11 cellular contexts compared by ENCODE assay signal in genomic region chr1:94527447-94528031, GRCh38.
A peak's percentile ranks its signal among the peaks of the same experiment; 100 is the strongest.
DNase-seq lines count a peak whose midpoint lies in the region; TF ChIP-seq lines count a peak whose summit lies in the region.
"Had no signal": no experiment of that assay in that cellular context is flagged by ENCODE, and none has a peak within 500 bp of the region (broad histone marks: within the 10 kb centered on the region; RNA-seq: fewer than 3 reads in every experiment).

No MANE protein-coding gene starts in this region.

- H3K4me3 ChIP-seq in AG10803 (ENCODE audit: low read length) (no peak overlapping the region), Loucy (ENCODE audit: low read length, poor library complexity, severe bottlenecking) (no peak overlapping the region), astrocyte of the cerebellum (ENCODE audit: low read depth, low read length) (no peak overlapping the region)
- H3K4me3 ChIP-seq: tibial nerve had no signal

- H3K79me2 ChIP-seq in Loucy (ENCODE audit: insufficient read depth, low read length), result no peaks in the 10 kb centered on the region

- H2AFZ ChIP-seq in Loucy (ENCODE audit: low read length), result no peak overlapping the region

- H3K9ac ChIP-seq in Loucy (ENCODE audit: low read depth, low read length, poor library complexity, severe bottlenecking), result no peak overlapping the region

- DNase-seq in AG10803 (ENCODE audit: low read depth) (peak; percentile 76), astrocyte of the cerebellum (ENCODE audit: low read depth) (no peak), islet precursor cell (peak; percentile 63), NCI-H524 treated with DMSO at 0.1 percent for 48 hours (lab: John Stamatoyannopoulos, UW) (no peak), NCI-H2171 (lab: John Stamatoyannopoulos, UW) (no peak)
- no peak for DNase-seq in activated effector memory CD4-positive, alpha-beta T cell treated with anti-CD3 and anti-CD28 coated beads, Interleukin-2, amount 50 U/mL, for 16 hours
- no peak for DNase-seq in effector CD4-positive, alpha-beta T cell
- DNase-seq: activated effector memory CD4-positive, alpha-beta T cell treated with Interleukin-2 at 50 U/mL for 16 hours; SIG-M5 had no signal

- H3K4me1 ChIP-seq in Loucy (ENCODE audit: insufficient read depth, low read length, poor library complexity, severe bottlenecking), result no peaks in the 10 kb centered on the region

- H3K4me2 ChIP-seq in Loucy (ENCODE audit: low read depth, low read length, poor library complexity, severe bottlenecking), result no peak overlapping the region

- TF ChIP-seq CTCF in AG10803 (conservative IDR thresholded peaks at IDR 0.05; ENCODE audit: low read length) (peak; percentile 27), Loucy (conservative IDR thresholded peaks at IDR 0.05; ENCODE audit: low read length) (peak; percentile 32; the same call in 1 of the 2 replicates), astrocyte of the cerebellum (IDR thresholded peaks at IDR 0.05; ENCODE audit: low read depth, low read length, missing control alignments) (peak; percentile 5)

- H3K36me3 ChIP-seq in Loucy (ENCODE audit: insufficient read depth, low read length), result no peaks in the 10 kb centered on the region

- no peaks in the 10 kb centered on the region for H3K9me2 ChIP-seq in Loucy (replicated peaks; ENCODE audit: low read depth, low read length)

- no peaks in the 10 kb centered on the region for H3F3A ChIP-seq in Loucy (ENCODE audit: low read depth)

- H3K27me3 ChIP-seq in Loucy (ENCODE audit: insufficient read depth, low read length, poor library complexity, severe bottlenecking), result no peaks in the 10 kb centered on the region
- H3K27me3 ChIP-seq: tibial nerve had no signal

- no peaks in the 10 kb centered on the region for H3K9me3 ChIP-seq in Loucy (ENCODE audit: insufficient read depth, low read depth, low read length)
- H3K9me3 ChIP-seq: tibial nerve had no signal

- H4K20me1 ChIP-seq in Loucy (ENCODE audit: insufficient read depth, low read length, poor library complexity, severe bottlenecking), result no peaks in the 10 kb centered on the region

- in situ Hi-C loops in astrocyte of the cerebellum (cut with HindIII; ENCODE audit: low sequenced_read_pairs), result loop anchor here (25.0 kb wide), 1 partner anchor 260 kb away; no protein-coding TSS in a partner anchor

Comparison
In these comparisons a context has a peak if more than half of its experiments do, and no peak if none do; other contexts are left out.
1. DNase-seq: peak in AG10803 (single experiment) and islet precursor cell (single experiment); none in astrocyte of the cerebellum (single experiment), activated effector memory CD4-positive, alpha-beta T cell treated with anti-CD3 and anti-CD28 coated beads, Interleukin-2, amount 50 U/mL, for 16 hours (single experiment), NCI-H524 treated with DMSO at 0.1 percent for 48 hours (single experiment), effector CD4-positive, alpha-beta T cell (single experiment) and NCI-H2171 (single experiment).
2. Peak in every context shown above with its lines, with median percentiles within 50 percentile points of each other: CTCF ChIP-seq.